In genomic region chr13:44407891-44408290, GRCh38 we compare ENCODE assay signal across 28 cellular contexts. TPM values are rescaled to one million over a fixed set of nuclear protein-coding genes. Genes with fewer than 3 reads are reported as not detected.
"Had no signal": no experiment of that assay in that cellular context is flagged by ENCODE, and none has a peak within 500 bp of the region (broad histone marks: within the 10 kb centered on the region; RNA-seq: fewer than 3 reads in every experiment).

No MANE protein-coding gene starts in this region.

- H3K4me1 ChIP-seq: psoas muscle, tibial nerve, uterus had no signal

- DNase-seq: activated CD4-positive, alpha-beta memory T cell treated with anti-CD3 and anti-CD28 coated beads, Interleukin-2, amount 10 ng/mL, durations not matched to agents 7 days and 5 days; activated CD4-positive, alpha-beta T cell treated with anti-CD3 and anti-CD28 coated beads, Interleukin-2, amount 10 ng/mL, durations not matched to agents 24 days and 14 days; activated gamma-delta T cell; activated naive CD4-positive, alpha-beta T cell treated with anti-CD3 and anti-CD28 coated beads, Interleukin-2, amount 50 U/mL, for 16 hours; activated naive CD8-positive, alpha-beta T cell treated with anti-CD3 and anti-CD28 coated beads, Interleukin-2, amount 50 U/mL, for 24 hours; activated T-cell treated with anti-CD3 and anti-CD28 coated beads, Interleukin-2, amount 50 U/mL, for 72 hours; caudate nucleus; effector CD4-positive, alpha-beta T cell; erythroblast; foreskin melanocyte; kidney glomerular epithelial cell; left ventricle myocardium inferior; pancreas; psoas muscle; stimulated activated CD4-positive, alpha-beta T cell treated with anti-CD3 and anti-CD28 coated beads, Interleukin-1b, Interleukin-23, amount 100 ng/mL, for 48 hours; stimulated activated naive CD8-positive, alpha-beta T cell treated with anti-CD3 and anti-CD28 coated beads, Interleukin-15, amount 100 ng/mL, for 72 hours; uterus had no signal

- H3K4me1 Mint-ChIP-seq: activated CD4-positive, alpha-beta memory T cell treated with anti-CD3 and anti-CD28 coated beads, Interleukin-2, amount 10 ng/mL, durations not matched to agents 7 days and 5 days; activated CD4-positive, alpha-beta T cell treated with anti-CD3 and anti-CD28 coated beads, Interleukin-2, amount 10 ng/mL, durations not matched to agents 24 days and 14 days; stimulated activated effector memory CD8-positive, alpha-beta T cell treated with anti-CD3 and anti-CD28 coated beads, Interleukin-12 subunit alpha, Interleukin-12 subunit beta, amount 100 ng/mL, for 72 hours; stimulated activated naive CD8-positive, alpha-beta T cell treated with anti-CD3 and anti-CD28 coated beads, Interleukin-15, amount 100 ng/mL, for 72 hours had no signal

- H3K27ac ChIP-seq: left ventricle myocardium inferior, neutrophil, pancreas, psoas muscle, right atrium auricular region, skin epidermis, tibial nerve had no signal

- H3K27me3 ChIP-seq: pancreas, right atrium auricular region, tibial nerve, uterus had no signal

- ATAC-seq: activated CD4-positive, CD25-positive, alpha-beta regulatory T cell treated with anti-CD3 and anti-CD28 coated beads, Interleukin-2, amount 50 U/mL, for 24 hours; activated naive CD8-positive, alpha-beta T cell treated with anti-CD3 and anti-CD28 coated beads, Interleukin-2, amount 50 U/mL, for 24 hours; activated T-cell treated with anti-CD3 and anti-CD28 coated beads, Interleukin-2, amount 50 U/mL, for 72 hours; natural killer cell treated with Interleukin-12 subunit alpha and Interleukin-12 subunit beta and Interleukin-15 and Interleukin-18, amount 100 ng/mL, for 72 hours; pancreas; psoas muscle; stimulated activated effector memory CD8-positive, alpha-beta T cell treated with anti-CD3 and anti-CD28 coated beads, Interleukin-12 subunit alpha, Interleukin-12 subunit beta, amount 100 ng/mL, for 72 hours; stimulated activated naive CD8-positive, alpha-beta T cell treated with anti-CD3 and anti-CD28 coated beads, Interleukin-15, amount 100 ng/mL, for 72 hours had no signal

- H3K27me3 Mint-ChIP-seq: stimulated activated naive CD8-positive, alpha-beta T cell treated with anti-CD3 and anti-CD28 coated beads, Interleukin-15, amount 100 ng/mL, for 72 hours had no signal

- H3K36me3 Mint-ChIP-seq: mesothelial cell of epicardium; natural killer cell treated with Interleukin-12 subunit alpha and Interleukin-12 subunit beta and Interleukin-15 and Interleukin-18, amount 100 ng/mL, for 72 hours; stimulated activated effector memory CD8-positive, alpha-beta T cell treated with anti-CD3 and anti-CD28 coated beads, Interleukin-12 subunit alpha, Interleukin-12 subunit beta, amount 100 ng/mL, for 72 hours had no signal

- FAIRE-seq: endometrium, pancreas had no signal

- H3K9me3 Mint-ChIP-seq: activated CD4-positive, alpha-beta memory T cell treated with anti-CD3 and anti-CD28 coated beads, Interleukin-2, amount 10 ng/mL, durations not matched to agents 7 days and 5 days; activated CD4-positive, alpha-beta T cell treated with anti-CD3 and anti-CD28 coated beads, Interleukin-2, amount 10 ng/mL, durations not matched to agents 24 days and 14 days; activated naive CD8-positive, alpha-beta T cell treated with anti-CD3 and anti-CD28 coated beads, Interleukin-2, amount 50 U/mL, for 24 hours; activated T-cell treated with anti-CD3 and anti-CD28 coated beads, Interleukin-2, amount 50 U/mL, for 72 hours; dendritic cell treated with granulocyte-macrophage colony-stimulating factor and Interleukin-4, amounts not matched to agents 40 ng/mL and 50 ng/mL, for 4 days; mesothelial cell of epicardium; natural killer cell treated with Interleukin-12 subunit alpha and Interleukin-12 subunit beta and Interleukin-15 and Interleukin-18, amount 100 ng/mL, for 72 hours; stimulated activated effector memory CD8-positive, alpha-beta T cell treated with anti-CD3 and anti-CD28 coated beads, Interleukin-12 subunit alpha, Interleukin-12 subunit beta, amount 100 ng/mL, for 72 hours; stimulated activated naive CD8-positive, alpha-beta T cell treated with anti-CD3 and anti-CD28 coated beads, Interleukin-15, amount 100 ng/mL, for 72 hours; T-helper 2 cell treated with Interferon-gamma antibody and Interleukin-4, amounts not matched to agents 5 μg/mL and 100 μg/mL, for 36 hours had no signal

- H3K9me3 ChIP-seq: left ventricle myocardium inferior, neutrophil, pancreas, psoas muscle, right atrium auricular region, tibial nerve, uterus had no signal

- H3K4me3 ChIP-seq: left ventricle myocardium inferior, pancreas, psoas muscle, right atrium auricular region, skin epidermis, tibial nerve, uterus had no signal

- H3K4me3 Mint-ChIP-seq: activated CD4-positive, alpha-beta memory T cell treated with anti-CD3 and anti-CD28 coated beads, Interleukin-2, amount 10 ng/mL, durations not matched to agents 7 days and 5 days; activated CD4-positive, alpha-beta T cell treated with anti-CD3 and anti-CD28 coated beads, Interleukin-2, amount 10 ng/mL, durations not matched to agents 24 days and 14 days; activated naive CD8-positive, alpha-beta T cell treated with anti-CD3 and anti-CD28 coated beads, Interleukin-2, amount 50 U/mL, for 24 hours; activated T-cell treated with anti-CD3 and anti-CD28 coated beads, Interleukin-2, amount 50 U/mL, for 72 hours; dendritic cell treated with granulocyte-macrophage colony-stimulating factor and Interleukin-4, amounts not matched to agents 40 ng/mL and 50 ng/mL, for 4 days; mesothelial cell of epicardium; natural killer cell treated with Interleukin-12 subunit alpha and Interleukin-12 subunit beta and Interleukin-15 and Interleukin-18, amount 100 ng/mL, for 72 hours; stimulated activated effector memory CD8-positive, alpha-beta T cell treated with anti-CD3 and anti-CD28 coated beads, Interleukin-12 subunit alpha, Interleukin-12 subunit beta, amount 100 ng/mL, for 72 hours; stimulated activated naive CD8-positive, alpha-beta T cell treated with anti-CD3 and anti-CD28 coated beads, Interleukin-15, amount 100 ng/mL, for 72 hours; T-helper 2 cell treated with Interferon-gamma antibody and Interleukin-4, amounts not matched to agents 5 μg/mL and 100 μg/mL, for 36 hours had no signal

- H3K27ac Mint-ChIP-seq: activated CD4-positive, alpha-beta memory T cell treated with anti-CD3 and anti-CD28 coated beads, Interleukin-2, amount 10 ng/mL, durations not matched to agents 7 days and 5 days; activated CD4-positive, alpha-beta T cell treated with anti-CD3 and anti-CD28 coated beads, Interleukin-2, amount 10 ng/mL, durations not matched to agents 24 days and 14 days; activated naive CD8-positive, alpha-beta T cell treated with anti-CD3 and anti-CD28 coated beads, Interleukin-2, amount 50 U/mL, for 24 hours; activated T-cell treated with anti-CD3 and anti-CD28 coated beads, Interleukin-2, amount 50 U/mL, for 72 hours; dendritic cell treated with granulocyte-macrophage colony-stimulating factor and Interleukin-4, amounts not matched to agents 40 ng/mL and 50 ng/mL, for 4 days; mesothelial cell of epicardium; natural killer cell treated with Interleukin-12 subunit alpha and Interleukin-12 subunit beta and Interleukin-15 and Interleukin-18, amount 100 ng/mL, for 72 hours; stimulated activated effector memory CD8-positive, alpha-beta T cell treated with anti-CD3 and anti-CD28 coated beads, Interleukin-12 subunit alpha, Interleukin-12 subunit beta, amount 100 ng/mL, for 72 hours; stimulated activated naive CD8-positive, alpha-beta T cell treated with anti-CD3 and anti-CD28 coated beads, Interleukin-15, amount 100 ng/mL, for 72 hours; T-helper 2 cell treated with Interferon-gamma antibody and Interleukin-4, amounts not matched to agents 5 μg/mL and 100 μg/mL, for 36 hours had no signal

- H3K36me3 ChIP-seq: left ventricle myocardium inferior, pancreas, right atrium auricular region, tibial nerve, uterus had no signal

RNA-seq across cellular contexts. Expression of gene SERP2, which starts 34.3 kb away (rescaled TPM):
- total RNA-seq: activated CD4-positive, alpha-beta memory T cell treated with anti-CD3 and anti-CD28 coated beads, Interleukin-2, amount 10 ng/mL, durations not matched to agents 7 days and 5 days; activated CD4-positive, alpha-beta T cell treated with anti-CD3 and anti-CD28 coated beads, Interleukin-2, amount 10 ng/mL, durations not matched to agents 24 days and 14 days had no signal
